In the genomic region with DNA sequence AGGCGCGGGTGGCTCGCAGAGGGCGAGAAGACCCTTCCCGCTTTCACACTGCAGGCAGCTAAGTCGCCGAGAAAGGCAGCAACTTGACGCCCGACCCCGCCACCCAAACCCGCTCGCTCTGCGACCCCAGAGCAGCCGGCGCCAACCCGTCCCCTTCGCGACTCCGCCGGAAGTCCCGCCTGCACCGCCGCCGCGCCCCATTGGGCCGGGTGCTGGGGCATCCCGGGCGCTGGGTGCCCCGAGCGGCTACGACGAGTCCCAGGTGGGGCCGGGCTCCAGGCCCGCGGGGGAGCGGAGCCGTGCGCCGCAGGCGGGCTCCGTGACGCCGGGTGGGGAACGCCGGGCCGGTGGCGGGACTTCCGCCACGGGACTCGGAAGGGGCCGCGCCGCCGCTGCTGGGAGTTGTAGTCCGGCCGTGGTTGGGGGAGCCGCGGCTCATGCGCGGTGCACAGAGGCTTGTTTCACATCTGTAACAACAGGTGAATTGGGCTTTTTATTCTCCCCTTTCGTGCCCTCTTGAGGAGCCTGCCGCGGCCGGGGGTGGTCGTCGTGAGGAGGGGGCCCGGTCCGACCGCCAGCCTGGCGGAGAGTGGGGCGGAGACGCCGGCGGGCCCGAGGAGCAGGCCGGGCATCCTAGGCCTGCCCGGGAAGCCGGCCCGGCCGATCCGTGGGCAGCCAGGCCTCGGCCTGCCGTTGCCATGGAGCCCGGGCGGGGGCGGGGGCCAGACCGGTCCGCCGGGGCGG, we compare ENCODE assay signal across 1 cellular context.
TF ChIP-seq lines count a peak whose summit lies in the region.

TSS of gene DHX30 (plus strand) at position 405 of the 744 bp plus-strand sequence. CDS start 7,546 bp downstream, outside the sequence.

TF ChIP-seq in K562, 482 proteins besides CTCF, POLR2A, EP300 and RAD21 (continued from another document):
- TF ChIP-seq SRSF9 (IDR thresholded peaks at IDR 0.05; ENCODE audit: borderline replicate concordance, low read depth, low read length) (no peak), ZBTB17 (CRISPR knock-in tag; IDR thresholded peaks at IDR 0.05) (peak; percentile 12), CREB1 (IDR thresholded peaks at IDR 0.05) (peak; percentile 72; the same call in 1 of the 2 replicates), CREB1 (CRISPR knock-in tag; IDR thresholded peaks at IDR 0.05) (peak; percentile 46; the same call in 1 of the 2 replicates), ZNF24 (IDR thresholded peaks at IDR 0.05) (peak; percentile 43; the same call in 1 of the 2 replicates)
- TF ChIP-seq, protein P1, sequence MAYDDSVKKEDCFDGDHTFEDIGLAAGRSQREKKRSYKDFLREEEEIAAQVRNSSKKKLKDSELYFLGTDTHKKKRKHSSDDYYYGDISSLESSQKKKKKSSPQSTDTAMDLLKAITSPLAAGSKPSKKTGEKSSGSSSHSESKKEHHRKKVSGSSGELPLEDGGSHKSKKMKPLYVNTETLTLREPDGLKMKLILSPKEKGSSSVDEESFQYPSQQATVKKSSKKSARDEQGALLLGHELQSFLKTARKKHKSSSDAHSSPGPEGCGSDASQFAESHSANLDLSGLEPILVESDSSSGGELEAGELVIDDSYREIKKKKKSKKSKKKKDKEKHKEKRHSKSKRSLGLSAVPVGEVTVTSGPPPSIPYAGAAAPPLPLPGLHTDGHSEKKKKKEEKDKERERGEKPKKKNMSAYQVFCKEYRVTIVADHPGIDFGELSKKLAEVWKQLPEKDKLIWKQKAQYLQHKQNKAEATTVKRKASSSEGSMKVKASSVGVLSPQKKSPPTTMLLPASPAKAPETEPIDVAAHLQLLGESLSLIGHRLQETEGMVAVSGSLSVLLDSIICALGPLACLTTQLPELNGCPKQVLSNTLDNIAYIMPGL (CRISPR knock-in tag; IDR thresholded peaks at IDR 0.05), result 0 out of 2 replicates have a peak, but pooled peaks have one; percentile 29
